28 cellular contexts compared by ENCODE assay signal in the genomic region with DNA sequence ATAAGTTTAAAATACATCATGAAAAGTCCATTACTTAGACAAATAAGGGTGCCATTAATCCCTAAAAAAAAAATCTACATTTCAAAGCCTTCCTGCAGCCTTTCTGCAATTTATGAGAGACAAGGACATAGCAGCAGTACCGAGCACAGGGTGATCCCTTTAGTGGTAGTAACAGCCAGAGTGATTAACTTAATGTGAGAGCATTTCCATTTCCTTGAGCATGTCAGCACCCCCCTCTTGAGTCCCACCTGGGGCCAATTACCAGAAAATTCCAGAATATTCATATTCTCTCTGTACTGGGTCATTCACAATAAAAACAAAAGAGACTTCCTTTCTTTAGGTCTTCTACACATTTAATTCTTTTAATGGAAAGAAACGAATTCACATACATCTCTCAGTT.
"Had no signal": no experiment of that assay in that cellular context is flagged by ENCODE, and none has a peak within 500 bp of the region (broad histone marks: within the 10 kb centered on the region; RNA-seq: fewer than 3 reads in every experiment).

No MANE protein-coding gene starts in this region.

- H3K4me1 ChIP-seq: pancreas, psoas muscle, right atrium auricular region, suprapubic skin, uterus had no signal

- H3K27ac Mint-ChIP-seq: activated B cell treated with CpG ODN at 0.5 μM for 24 hours; activated CD4-positive, alpha-beta T cell treated with anti-CD3 and anti-CD28 coated beads for 36 hours; activated naive CD4-positive, alpha-beta T cell treated with anti-CD3 and anti-CD28 coated beads, Interleukin-2, amount 50 U/mL, for 72 hours; activated T-cell treated with anti-CD3 and anti-CD28 coated beads, Interleukin-2, amount 50 U/mL, for 24 hours; activated T-helper 17 cell treated with anti-CD3 and anti-CD28 coated beads, Interleukin-2, amount 50 U/mL, for 72 hours; effector memory CD8-positive, alpha-beta T cell; natural killer cell treated with Interleukin-12 subunit alpha and Interleukin-12 subunit beta and Interleukin-15 and Interleukin-18, amount 100 ng/mL, for 72 hours had no signal

- ATAC-seq: activated CD4-positive, alpha-beta T cell treated with anti-CD3 and anti-CD28 coated beads for 36 hours; activated naive CD4-positive, alpha-beta T cell treated with anti-CD3 and anti-CD28 coated beads, Interleukin-2, amount 50 U/mL, for 72 hours; activated T-helper 17 cell treated with anti-CD3 and anti-CD28 coated beads, Interleukin-2, amount 50 U/mL, for 72 hours; effector memory CD8-positive, alpha-beta T cell; gastroesophageal sphincter; left ventricle myocardium superior; natural killer cell treated with Interleukin-12 subunit alpha and Interleukin-12 subunit beta and Interleukin-15 and Interleukin-18, amount 100 ng/mL, for 72 hours; pancreas; psoas muscle had no signal

- H3K27me3 ChIP-seq: ascending aorta, gastroesophageal sphincter, neutrophil, pancreas, right atrium auricular region, stomach, suprapubic skin, tibial nerve, uterus had no signal

- H3K4me3 ChIP-seq: ascending aorta, gastroesophageal sphincter, pancreas, psoas muscle, right atrium auricular region, stomach, suprapubic skin, tibial nerve, uterus had no signal

- H3K36me3 Mint-ChIP-seq: activated naive CD4-positive, alpha-beta T cell treated with anti-CD3 and anti-CD28 coated beads, Interleukin-2, amount 50 U/mL, for 72 hours; natural killer cell treated with Interleukin-12 subunit alpha and Interleukin-12 subunit beta and Interleukin-15 and Interleukin-18, amount 100 ng/mL, for 72 hours had no signal

- DNase-seq: activated B cell treated with CpG ODN at 0.5 μM for 24 hours; activated CD4-positive, alpha-beta T cell treated with anti-CD3 and anti-CD28 coated beads for 36 hours; activated CD4-positive, alpha-beta T cell treated with anti-CD3 and anti-CD28 coated beads, Interleukin-2, amount 50 U/mL, for 4 hours; activated CD8-positive, alpha-beta memory T cell treated with anti-CD3 and anti-CD28 coated beads for 24 hours; activated CD8-positive, alpha-beta memory T cell treated with anti-CD3 and anti-CD28 coated beads, Interleukin-2, amount 50 U/mL, for 4 hours; activated T-cell treated with anti-CD3 and anti-CD28 coated beads, Interleukin-2, amount 50 U/mL, for 24 hours; central memory CD4-positive, alpha-beta T cell; effector memory CD8-positive, alpha-beta T cell; head of caudate nucleus; hypothalamus; left ventricle myocardium superior; mammary epithelial cell; pancreas; psoas muscle; stimulated activated CD4-positive, alpha-beta T cell treated with anti-CD3 and anti-CD28 coated beads, Interleukin-12 subunit alpha, Interleukin-12 subunit beta, amount 100 ng/mL, for 4 hours; stomach; T-helper 9 cell; uterus had no signal

- H3K27ac ChIP-seq: ascending aorta, gastroesophageal sphincter, neutrophil, pancreas, psoas muscle, right atrium auricular region, stomach, suprapubic skin, uterus had no signal

- H3K4me3 Mint-ChIP-seq: activated B cell treated with CpG ODN at 0.5 μM for 24 hours; activated CD4-positive, alpha-beta T cell treated with anti-CD3 and anti-CD28 coated beads for 36 hours; activated T-cell treated with anti-CD3 and anti-CD28 coated beads, Interleukin-2, amount 50 U/mL, for 24 hours; activated T-helper 17 cell treated with anti-CD3 and anti-CD28 coated beads, Interleukin-2, amount 50 U/mL, for 72 hours; effector memory CD8-positive, alpha-beta T cell; natural killer cell treated with Interleukin-12 subunit alpha and Interleukin-12 subunit beta and Interleukin-15 and Interleukin-18, amount 100 ng/mL, for 72 hours had no signal

- H3K27me3 Mint-ChIP-seq: activated B cell treated with CpG ODN at 0.5 μM for 24 hours; activated CD4-positive, alpha-beta T cell treated with anti-CD3 and anti-CD28 coated beads for 36 hours; activated T-cell treated with anti-CD3 and anti-CD28 coated beads, Interleukin-2, amount 50 U/mL, for 24 hours; effector memory CD8-positive, alpha-beta T cell; natural killer cell treated with Interleukin-12 subunit alpha and Interleukin-12 subunit beta and Interleukin-15 and Interleukin-18, amount 100 ng/mL, for 72 hours had no signal

- FAIRE-seq: islet of Langerhans, pancreas had no signal

- H3K4me1 Mint-ChIP-seq: activated B cell treated with CpG ODN at 0.5 μM for 24 hours; activated CD4-positive, alpha-beta T cell treated with anti-CD3 and anti-CD28 coated beads for 36 hours; activated T-helper 17 cell treated with anti-CD3 and anti-CD28 coated beads, Interleukin-2, amount 50 U/mL, for 72 hours had no signal

- H3K36me3 ChIP-seq: ascending aorta, gastroesophageal sphincter, neutrophil, pancreas, right atrium auricular region, stomach, suprapubic skin, uterus had no signal

- H3K9me3 ChIP-seq: ascending aorta, gastroesophageal sphincter, neutrophil, pancreas, psoas muscle, right atrium auricular region, suprapubic skin, uterus had no signal
